27 cellular contexts compared by ENCODE assay signal in the genomic region with DNA sequence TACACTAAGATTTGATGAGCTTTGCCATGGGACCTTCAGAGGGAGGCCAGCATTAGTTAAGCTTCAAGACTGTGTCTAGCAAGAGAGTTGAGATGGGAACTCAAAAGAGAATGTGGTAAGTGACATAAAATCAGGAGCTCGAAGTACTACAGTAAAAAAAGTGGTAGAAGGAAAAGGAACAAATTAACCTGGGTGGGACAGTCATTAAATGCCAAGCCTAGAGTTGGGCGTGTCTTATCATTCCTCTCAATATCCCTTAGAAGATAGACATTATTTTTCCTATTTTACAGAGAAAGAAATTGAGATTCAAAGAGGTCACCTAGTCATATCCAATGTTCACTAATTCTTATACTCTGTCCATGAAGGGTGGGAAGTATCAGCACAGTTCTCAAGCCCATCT. TPM values are rescaled to one million over a fixed set of nuclear protein-coding genes. Genes with fewer than 3 reads are reported as not detected.
"Had no signal": no experiment of that assay in that cellular context is flagged by ENCODE, and none has a peak within 500 bp of the region (broad histone marks: within the 10 kb centered on the region; RNA-seq: fewer than 3 reads in every experiment).

No MANE protein-coding gene starts in this region.

- H3K4me3 ChIP-seq: breast epithelium, gastroesophageal sphincter, heart right ventricle, thyroid gland had no signal

- H3K36me3 ChIP-seq: breast epithelium, gastroesophageal sphincter, heart right ventricle, thyroid gland, WERI-Rb-1 had no signal

- H3K9me3 ChIP-seq: breast epithelium, gastroesophageal sphincter, thyroid gland had no signal

- FAIRE-seq: colon had no signal

- DNase-seq: activated CD4-positive, alpha-beta T cell treated with anti-CD3 and anti-CD28 coated beads for 1 hour; activated CD4-positive, alpha-beta T cell treated with anti-CD3 and anti-CD28 coated beads, Interleukin-2, amount 50 U/mL, for 4 hours; activated T-cell treated with anti-CD3 and anti-CD28 coated beads for 4 hours; endodermal cell; heart right ventricle; islet precursor cell; left cardiac atrium; nephron progenitor cell; occipital lobe; posterior cingulate gyrus; stimulated activated CD4-positive, alpha-beta T cell treated with anti-CD3 and anti-CD28 coated beads, Interleukin-2, amount 100 ng/mL, for 48 hours; stimulated activated CD8-positive, alpha-beta memory T cell treated with anti-CD3 and anti-CD28 coated beads, Interleukin-4, amount 100 ng/mL, for 48 hours; stimulated activated naive CD4-positive, alpha-beta T cell treated with Interleukin-2 at 50 U/mL for 16 hours; substantia nigra; thyroid gland; WERI-Rb-1 had no signal

- H3K27ac Mint-ChIP-seq: endodermal cell, memory B cell, nephron progenitor cell had no signal

- H3K27ac ChIP-seq: breast epithelium, gastroesophageal sphincter, heart right ventricle, thyroid gland, WERI-Rb-1 had no signal

- H3K27me3 ChIP-seq: breast epithelium, heart right ventricle, thyroid gland had no signal

- H3K36me3 Mint-ChIP-seq: memory B cell had no signal

- ATAC-seq: gastroesophageal sphincter, heart right ventricle, left cardiac atrium, sciatic nerve, SK-N-SH treated with all-trans-retinoic acid at 6 μM for 48 hours had no signal

- H3K4me1 ChIP-seq: breast epithelium had no signal

- H3K9me3 Mint-ChIP-seq: activated naive CD4-positive, alpha-beta T cell treated with anti-CD3 and anti-CD28 coated beads, Interleukin-2, amount 50 U/mL, for 72 hours; central memory CD8-positive, alpha-beta T cell; memory B cell; T-helper 2 cell treated with Interferon-gamma antibody and Interleukin-4, amounts not matched to agents 5 μg/mL and 100 μg/mL, for 36 hours had no signal

- H3K4me3 Mint-ChIP-seq: central memory CD8-positive, alpha-beta T cell; endodermal cell; memory B cell; nephron progenitor cell; T-helper 2 cell treated with Interferon-gamma antibody and Interleukin-4, amounts not matched to agents 5 μg/mL and 100 μg/mL, for 36 hours had no signal

- H3K27me3 Mint-ChIP-seq: central memory CD8-positive, alpha-beta T cell; memory B cell had no signal

RNA-seq across cellular contexts. Expression of a gene that starts 51.6 kb away (rescaled TPM):
- total RNA-seq: activated naive CD4-positive, alpha-beta T cell treated with anti-CD3 and anti-CD28 coated beads, Interleukin-2, amount 50 U/mL, for 72 hours; endodermal cell; heart right ventricle; left cardiac atrium; mononuclear cell; occipital lobe; renal cortical epithelial cell; sciatic nerve had no signal
- polyA plus RNA-seq: heart right ventricle had no signal
